In the genomic region with DNA sequence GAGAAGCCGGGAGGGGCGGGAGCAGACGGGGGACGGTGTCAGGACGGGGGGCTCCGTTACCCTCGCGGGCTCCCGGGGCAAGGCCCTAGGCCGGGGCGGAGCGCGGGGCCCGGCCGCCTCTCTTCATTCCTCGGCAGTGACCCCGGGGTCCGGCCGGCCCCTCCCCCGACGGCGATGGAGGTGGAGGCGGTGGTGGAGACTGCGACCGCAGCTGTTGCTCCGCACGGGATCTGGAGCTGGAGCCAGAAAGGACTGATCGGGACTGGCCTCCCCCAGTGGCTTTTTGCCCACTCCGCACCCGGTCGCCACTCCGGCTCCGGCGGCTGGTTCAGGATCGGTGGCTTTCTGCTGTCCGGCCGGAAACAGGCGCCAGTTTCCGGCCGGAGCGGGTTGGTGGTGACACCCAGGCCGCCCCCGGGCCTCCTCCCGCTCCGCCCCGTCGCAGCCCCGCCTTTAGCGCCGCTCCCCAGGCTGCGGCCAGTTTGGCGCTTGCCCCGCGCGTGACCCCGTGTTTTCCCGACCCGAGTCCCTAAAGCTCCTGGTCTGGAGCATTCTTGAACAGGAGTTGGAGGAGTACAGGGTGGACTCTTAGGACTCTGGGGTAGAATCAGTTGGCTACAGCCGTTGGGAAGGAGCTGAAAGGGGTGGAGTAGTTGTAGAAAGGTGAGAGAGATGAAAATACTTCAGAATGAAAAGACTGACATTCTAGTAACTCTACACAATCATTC, we compare ENCODE assay signal across 8 cellular contexts. TPM values are rescaled to one million over a fixed set of nuclear protein-coding genes. Genes with fewer than 3 reads are reported as not detected.
DNase-seq lines count a peak whose midpoint lies in the region; ATAC-seq, FAIRE-seq and TF ChIP-seq lines count a peak whose summit lies in the region.

A gene (minus strand): TSS at position 339 of the 728 bp plus-strand sequence. CDS start 33,216 bp downstream, outside the sequence.

- H3K4me3 ChIP-seq in ectodermal cell (ENCODE audit: insufficient read depth, low read depth, low read length) (peak within 1 kb of the TSS; percentile 77), lung (peak within 1 kb of the TSS; percentile 81)

- no peaks in the 10 kb centered on the region for H3K9me3 Mint-ChIP-seq in activated CD8-positive, alpha-beta T cell treated with anti-CD3 and anti-CD28 coated beads, Interleukin-2, amount 10 ng/mL, durations not matched to agents 7 days and 5 days (ENCODE audit: insufficient read depth)

- H3K4me1 ChIP-seq in ectodermal cell (ENCODE audit: control insufficient read depth, insufficient read depth, low read length) (peaks cover 6% of the 10 kb centered on the region), lung (ENCODE audit: control insufficient read depth in 2 of 2, insufficient read depth in 2 of 2, low read length in 2 of 2) (peaks cover 0 to 12% of the 10 kb centered on the region in 2 donors)

- H3K27me3 Mint-ChIP-seq in activated CD8-positive, alpha-beta T cell treated with anti-CD3 and anti-CD28 coated beads, Interleukin-2, amount 10 ng/mL, durations not matched to agents 7 days and 5 days (ENCODE audit: low read depth) = no peaks in the 10 kb centered on the region

- peak within 1 kb of the TSS; percentile 97 for H3K27ac ChIP-seq in ectodermal cell (ENCODE audit: insufficient read depth, low read depth, low read length, poor library complexity, severe bottlenecking)
- peak within 1 kb of the TSS; percentile 95 to 98 for H3K27ac ChIP-seq in lung (ENCODE audit: low read depth in 1 of 2, low read length in 1 of 2)

- TF ChIP-seq CTCF in lung (IDR thresholded peaks at IDR 0.05; ENCODE audit: control extremely low read depth, extremely low read depth) = no peak

- H3K4me1 Mint-ChIP-seq in activated CD8-positive, alpha-beta T cell treated with anti-CD3 and anti-CD28 coated beads, Interleukin-2, amount 10 ng/mL, durations not matched to agents 7 days and 5 days (ENCODE audit: low read depth) = peaks cover 35% of the 10 kb centered on the region

- peak within 1 kb of the TSS; percentile 97 for H3K4me3 Mint-ChIP-seq in activated CD8-positive, alpha-beta T cell treated with anti-CD3 and anti-CD28 coated beads, Interleukin-2, amount 10 ng/mL, durations not matched to agents 7 days and 5 days

- peaks cover 6% of the 10 kb centered on the region for H3K36me3 Mint-ChIP-seq in activated CD8-positive, alpha-beta T cell treated with anti-CD3 and anti-CD28 coated beads, Interleukin-2, amount 10 ng/mL, durations not matched to agents 7 days and 5 days (ENCODE audit: low read depth)

- H3K9me3 ChIP-seq in ectodermal cell (ENCODE audit: control insufficient read depth, low read length) = no peaks in the 10 kb centered on the region
- no peaks in the 10 kb centered on the region for H3K9me3 ChIP-seq in lung (ENCODE audit: control insufficient read depth in 2 of 2, insufficient read depth in 1 of 2, low read length in 1 of 2)

- DNase-seq in Ammon's horn (ENCODE audit: low spot score) = peak; percentile 86
- DNase-seq in GM19239 (ENCODE audit: insufficient read length, low spot score) = peak; percentile 62
- peak; percentile 97 for DNase-seq in NCI-H526 treated with DMSO at 0.1 percent for 48 hours (lab: John Stamatoyannopoulos, UW)
- peak; percentile 81 for DNase-seq in activated CD8-positive, alpha-beta T cell treated with anti-CD3 and anti-CD28 coated beads, Interleukin-2, amount 10 ng/mL, durations not matched to agents 7 days and 5 days
- DNase-seq in lung (ENCODE audit: low spot score) = peak; percentile 88
- peak in 2 of 3 donors; percentile 37 to 71 for DNase-seq in stimulated activated CD4-positive, alpha-beta T cell treated with anti-CD3 and anti-CD28 coated beads, TNF-alpha, amount 100 ng/mL, for 1 hour (ENCODE audit: low read depth in 3 of 3, low spot score in 1 of 3)

- peak within 1 kb of the TSS; percentile 94 for H3K27ac Mint-ChIP-seq in activated CD8-positive, alpha-beta T cell treated with anti-CD3 and anti-CD28 coated beads, Interleukin-2, amount 10 ng/mL, durations not matched to agents 7 days and 5 days

- WGBS in ectodermal cell, 2 experiments = 0% methylated on average over 59 of the region's 59 CpGs
- 1% methylated on average over 47 to 59 of the region's 59 CpGs for WGBS in lung, 2 donors

- H3K27me3 ChIP-seq in ectodermal cell (ENCODE audit: control insufficient read depth, insufficient read depth, low read length, poor library complexity, severe bottlenecking) (no peaks in the 10 kb centered on the region), lung (ENCODE audit: control insufficient read depth, insufficient read depth) (no peaks in the 10 kb centered on the region)

- FAIRE-seq in GM19239 (lab: Jason Lieb, UNC) = peak; percentile 39

- H3K36me3 ChIP-seq in ectodermal cell (ENCODE audit: control insufficient read depth, insufficient read depth, low read length) (no peaks in the 10 kb centered on the region), lung (ENCODE audit: control insufficient read depth in 2 of 2, insufficient read depth in 2 of 2, low read length in 2 of 2) (no peaks in the 10 kb centered on the region)

- CTCF ChIA-PET in activated CD8-positive, alpha-beta T cell treated with anti-CD3 and anti-CD28 coated beads, Interleukin-2, amount 10 ng/mL, durations not matched to agents 7 days and 5 days (lab: Charles Lee) = interaction anchor here (1.0 to 3.0 kb wide), 13 partner anchors 9 to 176 kb away, joined by 3 to 14 read pairs (median 3); a partner anchor contains a TSS

- POLR2A ChIA-PET in activated CD8-positive, alpha-beta T cell treated with anti-CD3 and anti-CD28 coated beads, Interleukin-2, amount 10 ng/mL, durations not matched to agents 7 days and 5 days (lab: Charles Lee) = interaction anchor here (0.7 to 2.6 kb wide), 6 partner anchors 13 to 124 kb away, joined by 3 to 31 read pairs (median 3); a partner anchor contains a TSS

- ATAC-seq in HG03442 (IDR thresholded peaks at IDR 0.05; ENCODE audit: unreplicated experiment) (peak; percentile 83), lung (ENCODE audit: insufficient read depth, low FRiP score) (peak; percentile 95)
- ATAC-seq in activated CD8-positive, alpha-beta T cell treated with anti-CD3 and anti-CD28 coated beads, Interleukin-2, amount 10 ng/mL, durations not matched to agents 7 days and 5 days = peak; percentile 84

RNA-seq across cellular contexts. Expression of the gene that starts here (rescaled TPM):
- 10 to 100 TPM; 10.3 to 12.1 TPM for total RNA-seq in activated CD8-positive, alpha-beta T cell treated with anti-CD3 and anti-CD28 coated beads, Interleukin-2, amount 10 ng/mL, durations not matched to agents 7 days and 5 days
- polyA plus RNA-seq in ectodermal cell (2013, experiment 1 of 4) = 11.1 TPM
- 14.9 TPM for polyA plus RNA-seq in ectodermal cell (2013, experiment 2 of 4)
- polyA plus RNA-seq in ectodermal cell (2013, experiment 3 of 4) = 6.2 TPM
- 9.7 TPM for polyA plus RNA-seq in ectodermal cell (2013, experiment 4 of 4)
- 10 to 100 TPM; 26.4 to 28.3 TPM for total RNA-seq in lung
- 1 to 10 TPM; 4.0 to 7.9 TPM for polyA plus RNA-seq in lung

Comparison
In these comparisons a context has a peak if more than half of its experiments do, and no peak if none do; other contexts are left out.
1. Peak in every context shown above with its lines: DNase-seq, ATAC-seq, H3K4me3 ChIP-seq and H3K27ac ChIP-seq.